12 cellular contexts compared by ENCODE assay signal in the genomic region with DNA sequence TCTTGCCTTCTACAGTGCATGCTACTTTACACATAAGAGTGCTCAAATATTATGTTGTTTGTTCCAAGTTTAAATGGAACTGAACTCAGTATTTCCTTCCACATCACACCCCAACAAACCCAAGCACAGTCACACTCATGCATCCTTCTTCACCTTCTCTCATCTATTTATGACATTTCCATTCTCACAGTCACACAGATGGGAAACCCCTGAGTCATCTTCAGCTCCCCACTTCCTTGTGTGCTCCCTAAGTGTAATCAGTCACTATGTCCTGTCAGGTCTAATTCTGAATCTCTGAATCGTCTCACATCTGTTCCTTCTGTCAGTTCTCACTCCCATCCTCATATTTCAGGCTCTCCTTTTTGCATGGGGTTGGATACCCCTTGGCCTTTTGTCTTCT.
DNase-seq lines count a peak whose midpoint lies in the region; ATAC-seq and TF ChIP-seq lines count a peak whose summit lies in the region.
"Had no signal": no experiment of that assay in that cellular context is flagged by ENCODE, and none has a peak within 500 bp of the region (broad histone marks: within the 10 kb centered on the region; RNA-seq: fewer than 3 reads in every experiment).

No MANE protein-coding gene starts in this region.

- peak; percentile 92 for ATAC-seq in GM18909 (IDR thresholded peaks at IDR 0.05; ENCODE audit: poor library complexity, unreplicated experiment)
- ATAC-seq in HG02571 (IDR thresholded peaks at IDR 0.05; ENCODE audit: unreplicated experiment): peak; percentile 90
- peak; percentile 95 for ATAC-seq in HG03432 (IDR thresholded peaks at IDR 0.05; ENCODE audit: unreplicated experiment)
- ATAC-seq: upper lobe of right lung had no signal

- no peaks in the 10 kb centered on the region for H4K20me1 ChIP-seq in SK-N-SH (ENCODE audit: insufficient read depth)

- CTCF ChIA-PET in SK-N-SH (lab: Yijun Ruan, JAX): no interaction called here

- POLR2A ChIA-PET in SK-N-SH (lab: Yijun Ruan, JAX): no interaction called here

- H4K8ac ChIP-seq in mesendoderm (ENCODE audit: low read depth, low read length): no peak overlapping the region

- H2AFZ ChIP-seq in SK-N-SH (ENCODE audit: low read depth): no peak overlapping the region

- H3K23ac ChIP-seq in mesendoderm (ENCODE audit: low read length): no peak overlapping the region

- H3K56ac ChIP-seq in mesendoderm (ENCODE audit: low read length): no peak overlapping the region

- H3K4me1 ChIP-seq in left ventricle myocardium inferior (no peaks in the 10 kb centered on the region), SK-N-SH (ENCODE audit: control insufficient read depth in 1 of 2, insufficient read depth in 2 of 2, low read depth in 1 of 2, low read length in 1 of 2) (no peaks in the 10 kb centered on the region), mesendoderm (ENCODE audit: control insufficient read depth, low read depth, low read length) (no peaks in the 10 kb centered on the region)
- H3K4me1 ChIP-seq: SJCRH30, upper lobe of right lung had no signal

- TF ChIP-seq CTCF in left ventricle myocardium inferior (IDR thresholded peaks at IDR 0.05; ENCODE audit: borderline replicate concordance) (no peak), SK-N-SH (IDR thresholded peaks at IDR 0.05) (no peak)

- DNase-seq in AG08395 (ENCODE audit: low spot score) (peak; percentile 4), left ventricle myocardium inferior (no peak), SK-N-SH (no peak), mesendoderm (no peak), NCI-H1694 treated with DMSO at 0.1 percent for 48 hours (lab: John Stamatoyannopoulos, UW) (no peak)
- DNase-seq: immature natural killer cell, SJCRH30, upper lobe of right lung had no signal

- no peak overlapping the region for H4K5ac ChIP-seq in mesendoderm (ENCODE audit: low read length)

- no peak overlapping the region for H2BK120ac ChIP-seq in mesendoderm (ENCODE audit: low read depth, low read length)

- intact Hi-C loops in left ventricle myocardium inferior (cut with micrococcal nuclease): no loop called here

- no peaks in the 10 kb centered on the region for H3K9me2 ChIP-seq in SK-N-SH

- no peak for TF ChIP-seq EP300 in SK-N-SH (IDR thresholded peaks at IDR 0.05; ENCODE audit: borderline replicate concordance in 1 of 2, low read depth in 1 of 2, low read length in 1 of 2)

- H3K9me3 ChIP-seq in left ventricle myocardium inferior (replicated peaks) (no peaks in the 10 kb centered on the region), SK-N-SH (no peaks in the 10 kb centered on the region)
- H3K9me3 ChIP-seq: SJCRH30, upper lobe of right lung had no signal

- no peak overlapping the region for H3K4ac ChIP-seq in mesendoderm (ENCODE audit: low read depth, low read length)

- 20% methylated on average over 1 of the region's 1 CpG for WGBS in SK-N-SH (ENCODE audit: low lambda C conversion rate)
- no CpG with 5 or more reads among the region's 1 CpG for WGBS in mesendoderm (ENCODE audit: extremely low coverage, insufficient coverage, low lambda C conversion rate)

- no peak overlapping the region for H2BK15ac ChIP-seq in mesendoderm (replicated peaks; ENCODE audit: low read depth)

- no peak overlapping the region for H3K18ac ChIP-seq in mesendoderm (ENCODE audit: low read length)

- no peak overlapping the region for H2BK5ac ChIP-seq in mesendoderm (ENCODE audit: low read length)

- H3K79me1 ChIP-seq in mesendoderm (ENCODE audit: low read length): no peaks in the 10 kb centered on the region

- H3K36me3 ChIP-seq in left ventricle myocardium inferior (no peaks in the 10 kb centered on the region), SK-N-SH (replicated peaks in 1 of 2; ENCODE audit: control insufficient read depth in 1 of 2, insufficient read depth in 2 of 2, low read length in 1 of 2) (no peaks in the 10 kb centered on the region), mesendoderm (ENCODE audit: control insufficient read depth, insufficient read depth, low read length) (no peaks in the 10 kb centered on the region)
- H3K36me3 ChIP-seq: SJCRH30, upper lobe of right lung had no signal

- H3K27ac ChIP-seq in left ventricle myocardium inferior (replicated peaks) (no peak overlapping the region), SK-N-SH (ENCODE audit: low read depth in 2 of 2, low read length in 1 of 2) (no peak overlapping the region), mesendoderm (ENCODE audit: low read depth, low read length) (no peak overlapping the region)
- H3K27ac ChIP-seq: epithelial cell of prostate, SJCRH30, upper lobe of right lung had no signal

- H3K4me3 ChIP-seq in left ventricle myocardium inferior (no peak overlapping the region), SK-N-SH (ENCODE audit: low read depth in 2 of 2, low read length in 1 of 2) (no peak overlapping the region), mesendoderm (ENCODE audit: low read length) (no peak overlapping the region)
- H3K4me3 ChIP-seq: SJCRH30, upper lobe of right lung had no signal

- no peak overlapping the region for H3K9ac ChIP-seq in SK-N-SH
- no peak overlapping the region for H3K9ac ChIP-seq in mesendoderm (ENCODE audit: low read length)

- H3F3A ChIP-seq in SK-N-SH (replicated peaks; ENCODE audit: insufficient read depth): no peaks in the 10 kb centered on the region

- no peak overlapping the region for H2AK5ac ChIP-seq in mesendoderm (ENCODE audit: low read length)

- TF ChIP-seq RAD21 in SK-N-SH (IDR thresholded peaks at IDR 0.05; ENCODE audit: low read length): no peak

- H3K4me2 ChIP-seq in SK-N-SH (no peak overlapping the region), mesendoderm (ENCODE audit: low read length) (no peak overlapping the region)

- no peaks in the 10 kb centered on the region for H3K79me2 ChIP-seq in SK-N-SH (ENCODE audit: insufficient read depth)
- H3K79me2 ChIP-seq in mesendoderm (ENCODE audit: control insufficient read depth, insufficient read depth, low read length): no peaks in the 10 kb centered on the region

- H3K27me3 ChIP-seq in left ventricle myocardium inferior (ENCODE audit: low read depth) (no peaks in the 10 kb centered on the region), SK-N-SH (ENCODE audit: insufficient read depth) (no peaks in the 10 kb centered on the region), mesendoderm (ENCODE audit: insufficient read depth, low read length, poor library complexity) (no peaks in the 10 kb centered on the region)
- H3K27me3 ChIP-seq: SJCRH30, upper lobe of right lung had no signal

TF ChIP-seq in SK-N-SH, 30 proteins besides CTCF, POLR2A, EP300 and RAD21 (continues in another document):
- TF ChIP-seq EZH2phosphoT487 (IDR thresholded peaks at IDR 0.05; ENCODE audit: borderline replicate concordance, low read depth): no peak
- no peak for TF ChIP-seq GABPA (IDR thresholded peaks at IDR 0.05; ENCODE audit: low read depth)
- TF ChIP-seq SMC3 (IDR thresholded peaks at IDR 0.05; ENCODE audit: low read depth, low read length): no peak
- no peak for TF ChIP-seq NRF1 (IDR thresholded peaks at IDR 0.05; ENCODE audit: low read depth, low read length)
- TF ChIP-seq, protein P1, sequence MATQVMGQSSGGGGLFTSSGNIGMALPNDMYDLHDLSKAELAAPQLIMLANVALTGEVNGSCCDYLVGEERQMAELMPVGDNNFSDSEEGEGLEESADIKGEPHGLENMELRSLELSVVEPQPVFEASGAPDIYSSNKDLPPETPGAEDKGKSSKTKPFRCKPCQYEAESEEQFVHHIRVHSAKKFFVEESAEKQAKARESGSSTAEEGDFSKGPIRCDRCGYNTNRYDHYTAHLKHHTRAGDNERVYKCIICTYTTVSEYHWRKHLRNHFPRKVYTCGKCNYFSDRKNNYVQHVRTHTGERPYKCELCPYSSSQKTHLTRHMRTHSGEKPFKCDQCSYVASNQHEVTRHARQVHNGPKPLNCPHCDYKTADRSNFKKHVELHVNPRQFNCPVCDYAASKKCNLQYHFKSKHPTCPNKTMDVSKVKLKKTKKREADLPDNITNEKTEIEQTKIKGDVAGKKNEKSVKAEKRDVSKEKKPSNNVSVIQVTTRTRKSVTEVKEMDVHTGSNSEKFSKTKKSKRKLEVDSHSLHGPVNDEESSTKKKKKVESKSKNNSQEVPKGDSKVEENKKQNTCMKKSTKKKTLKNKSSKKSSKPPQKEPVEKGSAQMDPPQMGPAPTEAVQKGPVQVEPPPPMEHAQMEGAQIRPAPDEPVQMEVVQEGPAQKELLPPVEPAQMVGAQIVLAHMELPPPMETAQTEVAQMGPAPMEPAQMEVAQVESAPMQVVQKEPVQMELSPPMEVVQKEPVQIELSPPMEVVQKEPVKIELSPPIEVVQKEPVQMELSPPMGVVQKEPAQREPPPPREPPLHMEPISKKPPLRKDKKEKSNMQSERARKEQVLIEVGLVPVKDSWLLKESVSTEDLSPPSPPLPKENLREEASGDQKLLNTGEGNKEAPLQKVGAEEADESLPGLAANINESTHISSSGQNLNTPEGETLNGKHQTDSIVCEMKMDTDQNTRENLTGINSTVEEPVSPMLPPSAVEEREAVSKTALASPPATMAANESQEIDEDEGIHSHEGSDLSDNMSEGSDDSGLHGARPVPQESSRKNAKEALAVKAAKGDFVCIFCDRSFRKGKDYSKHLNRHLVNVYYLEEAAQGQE (IDR thresholded peaks at IDR 0.05; ENCODE audit: low read depth, low read length): no peak
- no peak for TF ChIP-seq RFX5 (IDR thresholded peaks at IDR 0.05; ENCODE audit: low read length)
- TF ChIP-seq, protein P2, sequence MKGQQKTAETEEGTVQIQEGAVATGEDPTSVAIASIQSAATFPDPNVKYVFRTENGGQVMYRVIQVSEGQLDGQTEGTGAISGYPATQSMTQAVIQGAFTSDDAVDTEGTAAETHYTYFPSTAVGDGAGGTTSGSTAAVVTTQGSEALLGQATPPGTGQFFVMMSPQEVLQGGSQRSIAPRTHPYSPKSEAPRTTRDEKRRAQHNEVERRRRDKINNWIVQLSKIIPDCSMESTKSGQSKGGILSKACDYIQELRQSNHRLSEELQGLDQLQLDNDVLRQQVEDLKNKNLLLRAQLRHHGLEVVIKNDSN (IDR thresholded peaks at IDR 0.05; ENCODE audit: borderline replicate concordance, low read depth): no peak
- TF ChIP-seq, protein P3, sequence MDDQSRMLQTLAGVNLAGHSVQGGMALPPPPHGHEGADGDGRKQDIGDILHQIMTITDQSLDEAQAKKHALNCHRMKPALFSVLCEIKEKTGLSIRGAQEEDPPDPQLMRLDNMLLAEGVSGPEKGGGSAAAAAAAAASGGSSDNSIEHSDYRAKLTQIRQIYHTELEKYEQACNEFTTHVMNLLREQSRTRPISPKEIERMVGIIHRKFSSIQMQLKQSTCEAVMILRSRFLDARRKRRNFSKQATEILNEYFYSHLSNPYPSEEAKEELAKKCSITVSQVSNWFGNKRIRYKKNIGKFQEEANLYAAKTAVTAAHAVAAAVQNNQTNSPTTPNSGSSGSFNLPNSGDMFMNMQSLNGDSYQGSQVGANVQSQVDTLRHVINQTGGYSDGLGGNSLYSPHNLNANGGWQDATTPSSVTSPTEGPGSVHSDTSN (IDR thresholded peaks at IDR 0.05): no peak
